ENCODE assay signal across 1 cellular context in genomic region chr11:75100314-75100713, GRCh38.
A peak's percentile ranks its signal among the peaks of the same experiment; 100 is the strongest.
TF ChIP-seq lines count a peak whose summit lies in the region.

No MANE protein-coding gene starts in this region.

TF ChIP-seq in K562, 482 proteins besides CTCF, POLR2A, EP300 and RAD21 (continued from another document):
- TF ChIP-seq REST (CRISPR knock-in tag; IDR thresholded peaks at IDR 0.05; ENCODE audit: low read depth), result no peak
- no peak for TF ChIP-seq HCFC1 (IDR thresholded peaks at IDR 0.05; ENCODE audit: low read depth, low read length)
- TF ChIP-seq ZNF395 (CRISPR knock-in tag; IDR thresholded peaks at IDR 0.05), result peak; percentile 51; the same call in 1 of the 2 replicates
